Comparison of ENCODE assay signal across 15 cellular contexts in the genomic region with DNA sequence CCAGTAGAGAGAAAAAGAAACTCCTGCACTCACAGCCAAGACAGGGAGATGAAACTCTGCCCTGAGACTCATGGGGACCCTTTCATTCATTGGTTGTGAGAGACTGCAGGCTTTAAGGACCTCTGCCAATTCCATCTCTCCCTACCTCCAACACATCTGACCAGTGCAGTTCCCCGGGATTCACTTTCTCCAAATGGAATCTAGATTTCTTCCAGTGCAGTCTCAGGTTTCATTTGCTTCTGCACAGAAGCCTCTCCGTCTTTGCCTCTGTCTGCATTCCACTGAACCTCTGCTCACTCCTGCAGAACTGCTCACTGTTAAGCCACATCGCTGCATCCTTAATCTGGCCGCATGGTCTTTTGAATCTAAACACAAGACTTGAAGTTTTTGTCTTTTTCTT. TPM values are rescaled to one million over a fixed set of nuclear protein-coding genes. Genes with fewer than 3 reads are reported as not detected.
"Had no signal": no experiment of that assay in that cellular context is flagged by ENCODE, and none has a peak within 500 bp of the region (broad histone marks: within the 10 kb centered on the region; RNA-seq: fewer than 3 reads in every experiment).

No MANE protein-coding gene starts in this region.

- H3K4me3 ChIP-seq: thyroid gland had no signal

- DNase-seq: activated CD4-positive, CD25-positive, alpha-beta regulatory T cell; activated naive CD4-positive, alpha-beta T cell; aorta; dermis blood vessel endothelial cell; erythroblast; islet precursor cell; midbrain; naive B cell; stimulated activated CD4-positive, alpha-beta T cell treated with anti-CD3 and anti-CD28 coated beads, Interleukin-2, amount 100 ng/mL, for 48 hours; stimulated activated naive B cell treated with anti-CD40 and anti-IgM and Interleukin-4, amounts not matched to agents 10 μg/mL and 1 μg/mL and 100 μg/mL, for 72 hours; T-helper 17 cell; thyroid gland had no signal

- H3K9me3 ChIP-seq: thyroid gland had no signal

- H3K36me3 ChIP-seq: thyroid gland had no signal

- H3K27ac ChIP-seq: thyroid gland had no signal

- H3K4me1 ChIP-seq: thyroid gland had no signal

- H3K27me3 ChIP-seq: thyroid gland had no signal

RNA-seq across cellular contexts. Expression of a gene that starts 24.5 kb away (rescaled TPM):
- total RNA-seq: activated CD8-positive, alpha-beta memory T cell treated with anti-CD3 and anti-CD28 coated beads for 36 hours; activated T-helper 1 cell treated with anti-CD3 and anti-CD28 coated beads, Interleukin-12 subunit alpha, Interleukin-12 subunit beta, Interleukin-2, Interleukin-4 antibody, amounts not matched to agents 30 ng/mL and 10 ng/mL and 1 ng/mL, durations not matched to agents 14 hours and 24 hours and 36 hours; bronchial epithelial cell; T-helper 17 cell; thyroid gland had no signal
